Comparison of ENCODE assay signal across 9 cellular contexts in the genomic region with DNA sequence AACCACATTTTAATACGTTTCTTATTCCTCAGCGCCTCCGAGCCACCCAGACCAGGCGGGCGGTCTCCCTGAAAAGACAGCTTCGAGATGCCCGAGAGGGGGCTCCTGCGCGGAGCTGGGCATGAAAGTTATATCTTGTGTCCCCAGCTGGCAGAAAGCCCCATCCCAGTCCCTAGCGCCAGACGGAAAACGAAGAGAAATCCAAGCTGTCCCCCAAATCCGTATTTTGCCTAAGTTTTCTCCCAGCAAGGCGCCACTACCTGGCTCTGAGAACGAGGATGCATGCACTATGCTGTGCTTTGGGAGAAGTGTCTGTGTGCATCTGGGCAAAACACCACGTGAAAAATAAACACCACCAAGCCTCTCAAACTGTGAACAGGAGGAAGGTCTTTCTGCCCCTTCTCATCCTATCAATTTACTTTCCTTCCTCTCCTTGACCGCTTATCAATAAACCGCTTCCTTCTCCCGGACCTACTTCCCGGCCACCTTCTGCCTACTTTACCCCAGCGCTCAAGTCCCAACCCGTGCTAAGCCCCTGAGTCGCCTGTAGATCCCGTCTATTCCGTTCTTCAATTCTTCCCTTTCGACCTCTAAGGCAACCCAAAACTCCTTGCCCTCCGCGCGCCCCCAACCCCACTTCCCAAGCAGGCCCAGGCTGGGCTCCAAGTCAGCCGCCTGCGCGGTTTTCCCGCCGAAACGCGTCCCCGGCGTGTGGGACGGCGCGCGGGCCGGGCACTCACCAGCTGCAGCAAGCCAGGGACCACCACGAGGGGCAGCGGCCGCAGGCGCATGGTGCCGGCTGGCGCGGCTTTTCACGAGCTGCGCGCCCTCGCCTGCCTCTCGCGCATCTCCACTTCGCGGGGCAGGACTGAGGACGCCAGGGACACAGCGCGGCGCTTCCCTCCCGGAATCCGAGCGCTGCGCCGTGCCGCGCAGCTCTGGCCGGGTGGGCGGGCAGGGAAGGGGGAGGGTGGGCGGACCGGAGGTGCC. TPM values are rescaled to one million over a fixed set of nuclear protein-coding genes. Genes with fewer than 3 reads are reported as not detected.
DNase-seq lines count a peak whose midpoint lies in the region; ATAC-seq, FAIRE-seq and TF ChIP-seq lines count a peak whose summit lies in the region.
"Had no signal": no experiment of that assay in that cellular context is flagged by ENCODE, and none has a peak within 500 bp of the region (broad histone marks: within the 10 kb centered on the region; RNA-seq: fewer than 3 reads in every experiment).

A gene (minus strand): TSS at position 940 of the 990 bp plus-strand sequence. CDS start 149 bp downstream, at position 791.

- WGBS in GM23248 (ENCODE audit: low coverage in 1 of 2, low lambda C conversion rate in 2 of 2, missing lambda C conversion rate in 2 of 2), 2 experiments, result 2 to 3% methylated on average over 57 to 73 of the region's 73 CpGs

- FAIRE-seq in HTR-8/SVneo (lab: Jason Lieb, UNC), result no peak

- no peak for ATAC-seq in gastrocnemius medialis

- H3K4me1 ChIP-seq in GM23248 (ENCODE audit: insufficient read depth) (no peaks in the 10 kb centered on the region), gastrocnemius medialis (peaks cover 0 to 3% of the 10 kb centered on the region in 2 donors)

- no peak for TF ChIP-seq POLR2A in gastrocnemius medialis (IDR thresholded peaks at IDR 0.05)

- H3K79me2 ChIP-seq in GM23248 (ENCODE audit: insufficient read depth), result no peaks in the 10 kb centered on the region

- H3K36me3 ChIP-seq in GM23248 (ENCODE audit: low read depth) (no peaks in the 10 kb centered on the region), WERI-Rb-1 (no peaks in the 10 kb centered on the region), gastrocnemius medialis (no peaks in the 10 kb centered on the region)

- intact Hi-C loops in gastrocnemius medialis (cut with DNase I; ENCODE audit: low total_unique reads), result no loop called here

- no peak within 1 kb of the TSS for H2AFZ ChIP-seq in GM23248

- TF ChIP-seq CTCF in WERI-Rb-1 (IDR thresholded peaks at IDR 0.05; ENCODE audit: low read depth, low read length) (no peak), gastrocnemius medialis (IDR thresholded peaks at IDR 0.05 in 4 of 5, conservative IDR thresholded peaks at IDR 0.05 in 1 of 5) (no peak)

- H3K9me2 ChIP-seq in GM23248 (ENCODE audit: insufficient read depth), result no peaks in the 10 kb centered on the region

- peaks cover 67% of the 10 kb centered on the region for H3K27me3 ChIP-seq in GM23248 (replicated peaks; ENCODE audit: insufficient read depth)
- H3K27me3 ChIP-seq in WERI-Rb-1 (ENCODE audit: insufficient read depth, low read depth, severe bottlenecking), result peaks cover 9% of the 10 kb centered on the region
- peaks cover 27 to 36% (median 34%) of the 10 kb centered on the region in 3 donors for H3K27me3 ChIP-seq in gastrocnemius medialis

- H3K9ac ChIP-seq in GM23248, result no peak within 1 kb of the TSS

- H3K4me2 ChIP-seq in GM23248 (ENCODE audit: unreplicated experiment), result no peak within 1 kb of the TSS

- H3K9me3 ChIP-seq in GM23248 (ENCODE audit: low read depth) (no peaks in the 10 kb centered on the region), WERI-Rb-1 (ENCODE audit: severe bottlenecking) (peaks cover 4% of the 10 kb centered on the region), gastrocnemius medialis (no peaks in the 10 kb centered on the region)

- in situ Hi-C loops in GM23248 (cut with MboI), result no loop called here
- in situ Hi-C loops in gastrocnemius medialis (cut with MboI; ENCODE audit: low sequenced_read_pairs in 4 of 4), result loop anchor here in 1 of 4 donors (10.0 kb wide), 1 partner anchor 865 kb away; no protein-coding TSS in a partner anchor

- H3K4me3 ChIP-seq in GM23248, result no peak within 1 kb of the TSS
- H3K4me3 ChIP-seq in WERI-Rb-1 (ENCODE audit: low read depth, low read length), result peak within 1 kb of the TSS; percentile 49
- H3K4me3 ChIP-seq in iPS-11a (ENCODE audit: low read depth, low read length), result peak within 1 kb of the TSS; percentile 58
- H3K4me3 ChIP-seq in gastrocnemius medialis, result peak within 1 kb of the TSS; percentile 19 to 37 (median 28)

- DNase-seq in GM23248, result peak; percentile 15
- peak; percentile 14 for DNase-seq in WERI-Rb-1
- no peak for DNase-seq in gastrocnemius medialis
- no peak for DNase-seq in SHP77 (lab: John Stamatoyannopoulos, UW)
- DNase-seq in DMS114 treated with DMSO at 0.1 percent for 48 hours (lab: John Stamatoyannopoulos, UW; ENCODE audit: unreplicated experiment), result no peak
- no peak for DNase-seq in HTR-8/SVneo (ENCODE audit: insufficient read length, low spot score)
- no peak for DNase-seq in AG08396 (ENCODE audit: low spot score)
- DNase-seq: NK-92 treated with Interleukin-12 subunit alpha and Interleukin-12 subunit beta, amount 100 ng/mL, for 24 hours had no signal

- no peaks in the 10 kb centered on the region for H4K20me1 ChIP-seq in GM23248 (ENCODE audit: insufficient read depth)

- H3K27ac ChIP-seq in GM23248 (no peak within 1 kb of the TSS), WERI-Rb-1 (no peak within 1 kb of the TSS), gastrocnemius medialis (no peak within 1 kb of the TSS)

- H3F3A ChIP-seq in GM23248 (ENCODE audit: insufficient read depth), result no peaks in the 10 kb centered on the region

RNA-seq across cellular contexts. Expression of the gene that starts here (rescaled TPM):
- total RNA-seq in GM23248 (2014; rRNA removed; shearing (Covaris generic)), result not detected in 2 replicates
- not detected in 2 replicates for polyA plus RNA-seq in GM23248 (2016; fragmentation: Nextera tagmentation; extraction: Ambion mirVana)
- not detected for total RNA-seq in gastrocnemius medialis

Comparison
In these comparisons a context has a peak if more than half of its experiments do, and no peak if none do; other contexts are left out.
1. Peak in DNase-seq in GM23248; RNA of the gene not detected or under 1 TPM.